Comparison of ENCODE assay signal across 8 cellular contexts in genomic region chr17:41785876-41786226, GRCh38. TPM values are rescaled to one million over a fixed set of nuclear protein-coding genes. Genes with fewer than 3 reads are reported as not detected.
A peak's percentile ranks its signal among the peaks of the same experiment; 100 is the strongest.
DNase-seq lines count a peak whose midpoint lies in the region; ATAC-seq, FAIRE-seq and TF ChIP-seq lines count a peak whose summit lies in the region.

No MANE protein-coding gene starts in this region.

- FAIRE-seq in frontal cortex (lab: Jason Lieb, UNC): no peak

- peak in 7 of 8 donors; percentile 1 to 29 (median 8) for ATAC-seq in heart right ventricle
- no peak for ATAC-seq in HG02884 (IDR thresholded peaks at IDR 0.05; ENCODE audit: unreplicated experiment)
- ATAC-seq in HG02970 (IDR thresholded peaks at IDR 0.05; ENCODE audit: low FRiP score, unreplicated experiment): no peak

- no peaks in the 10 kb centered on the region for H3K9me3 ChIP-seq in heart right ventricle

- no peak for TF ChIP-seq CTCF in VCaP (conservative IDR thresholded peaks at IDR 0.05)
- no peak for TF ChIP-seq CTCF in heart right ventricle (IDR thresholded peaks at IDR 0.05)

- peak; percentile 30 for DNase-seq in NCI-H2029 (lab: John Stamatoyannopoulos, UW)
- DNase-seq in NCI-H2029 treated with DMSO at 0.1 percent for 48 hours (lab: John Stamatoyannopoulos, UW): no peak
- DNase-seq in heart right ventricle: peak in 1 of 2 donors; percentile 59
- DNase-seq in skeletal muscle cell (ENCODE audit: low read depth): no peak
- DNase-seq in frontal cortex (ENCODE audit: low spot score in 2 of 2): no peak

- no peaks in the 10 kb centered on the region for H3K36me3 ChIP-seq in heart right ventricle

- 1% methylated on average over 21 of the region's 21 CpGs for WGBS in heart right ventricle, 2 donors

- peak overlapping the region; percentile 67 to 94 (median 83) for H3K4me3 ChIP-seq in heart right ventricle
- peak overlapping the region; percentile 49 for H3K4me3 ChIP-seq in skeletal muscle cell (ENCODE audit: low read depth, low read length)

- peaks cover 16 to 68% (median 51%) of the 10 kb centered on the region in 9 donors for H3K4me1 ChIP-seq in heart right ventricle

- intact Hi-C loops in heart right ventricle (cut with DNase I): no loop called here

- H3K27me3 ChIP-seq in heart right ventricle: peaks cover 0 to 6% (median 0%) of the 10 kb centered on the region in 7 donors

- H3K27ac ChIP-seq in VCaP (peak overlapping the region; percentile 83), heart right ventricle (peak overlapping the region; percentile 91 to 97 (median 96))

RNA-seq across cellular contexts. Expression of gene JUP, which starts 0.7 kb away (rescaled TPM):
- 100 to 1,000 TPM; 113 to 217 (median 156) TPM for total RNA-seq in heart right ventricle
- 10 to 100 TPM; 80.2 to 95.8 TPM for polyA plus RNA-seq in heart right ventricle
- total RNA-seq in frontal cortex: 33.8 TPM

RNA-seq across cellular contexts. Expression of gene P3H4, which starts 25.9 kb away (rescaled TPM):
- total RNA-seq in heart right ventricle (1 to 10 TPM; 2.0 to 7.5 (median 3.8) TPM), frontal cortex (10.2 TPM)
- polyA plus RNA-seq in heart right ventricle: 1 to 10 TPM; 5.6 to 7.3 TPM

RNA-seq across cellular contexts. Expression of gene FKBP10, which starts 27.0 kb away (rescaled TPM):
- total RNA-seq in heart right ventricle (10 to 100 TPM in 4 of 10 donors, 1 to 10 TPM in 6; 4.8 to 31.8 (median 8.7) TPM), frontal cortex (9.0 TPM)
- 10 to 100 TPM; 27.8 to 29.3 TPM for polyA plus RNA-seq in heart right ventricle

RNA-seq across cellular contexts. Expression of gene NT5C3B, which starts 50.2 kb away (rescaled TPM):
- 10 to 100 TPM; 14.5 to 25.0 (median 20.5) TPM for total RNA-seq in heart right ventricle
- polyA plus RNA-seq in heart right ventricle: 10 to 100 TPM; 42.1 to 48.5 TPM
- 131 TPM for total RNA-seq in frontal cortex

RNA-seq across cellular contexts. Expression of gene HAP1, which starts 51.4 kb away (rescaled TPM):
- under 1 TPM in 1 of 10 donors, not detected in 9; 0.18 TPM for total RNA-seq in heart right ventricle
- under 1 TPM in 1 of 2 donors, not detected in 1; 0.03 TPM for polyA plus RNA-seq in heart right ventricle
- under 0.01 TPM for total RNA-seq in frontal cortex

Comparison
In these comparisons a context has a peak if more than half of its experiments do, and no peak if none do; other contexts are left out.
1. ATAC-seq: peak in heart right ventricle (7 of 8); none in HG02884 (single experiment) and HG02970 (single experiment).